Comparison of ENCODE assay signal across 19 cellular contexts in the genomic region with DNA sequence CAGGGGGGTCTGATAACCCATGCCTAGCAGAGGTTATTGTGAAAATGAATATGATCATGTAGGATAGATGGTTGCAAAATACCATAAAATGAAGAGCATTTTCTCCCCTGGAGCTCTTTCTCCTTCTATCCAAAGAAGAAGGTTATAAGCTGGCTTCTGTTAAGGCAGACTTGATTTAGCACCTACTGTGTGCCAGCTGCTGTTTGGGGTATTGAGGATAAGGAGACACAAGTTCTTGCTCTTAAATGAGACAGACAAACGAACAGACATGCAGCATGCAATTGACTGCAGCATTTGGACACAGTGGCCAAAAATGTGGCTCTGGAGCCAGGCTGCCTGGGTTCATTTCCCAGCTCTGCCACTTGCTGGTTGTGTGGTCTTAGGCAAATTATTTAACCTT. TPM values are rescaled to one million over a fixed set of nuclear protein-coding genes. Genes with fewer than 3 reads are reported as not detected.
DNase-seq lines count a peak whose midpoint lies in the region; ATAC-seq and TF ChIP-seq lines count a peak whose summit lies in the region.
"Had no signal": no experiment of that assay in that cellular context is flagged by ENCODE, and none has a peak within 500 bp of the region (broad histone marks: within the 10 kb centered on the region; RNA-seq: fewer than 3 reads in every experiment).

No MANE protein-coding gene starts in this region.

- CTCF ChIA-PET in CD4-positive, alpha-beta memory T cell (lab: Charles Lee; ENCODE audit: partially characterized antibody), result interaction anchor here (0.7 to 7.9 kb wide), 9 partner anchors 6 to 102 kb away, joined by 3 to 111 read pairs (median 12); partner anchors contain the start of gene ID3
- CTCF ChIA-PET in activated naive CD4-positive, alpha-beta T cell treated with anti-CD3 and anti-CD28 coated beads, Interleukin-2, amount 10 ng/mL, durations not matched to agents 7 days and 5 days (lab: Charles Lee), result interaction anchor here (1.2 to 5.2 kb wide), 5 partner anchors 22 to 54 kb away, joined by 6 to 27 read pairs (median 9); no protein-coding TSS in a partner anchor

- POLR2A ChIA-PET in CD4-positive, alpha-beta memory T cell (lab: Charles Lee; ENCODE audit: partially characterized antibody), result interaction anchor here (1.9 to 15.1 kb wide), 7 partner anchors 11 to 42 kb away, joined by 7 to 263 read pairs (median 28); partner anchors contain the start of gene ID3

- H3K27ac Mint-ChIP-seq in CD4-positive, alpha-beta memory T cell, result peak overlapping the region in 2 of 7 donors; percentile 52 to 84
- peak overlapping the region; percentile 25 for H3K27ac Mint-ChIP-seq in activated naive CD8-positive, alpha-beta T cell treated with anti-CD3 and anti-CD28 coated beads, Interleukin-2, amount 50 U/mL, for 24 hours
- H3K27ac Mint-ChIP-seq in nephron, result peak overlapping the region; percentile 15 to 93 (median 58)
- no peak overlapping the region for H3K27ac Mint-ChIP-seq in activated naive CD4-positive, alpha-beta T cell treated with anti-CD3 and anti-CD28 coated beads, Interleukin-2, amount 10 ng/mL, durations not matched to agents 7 days and 5 days

- peaks cover 90% of the 10 kb centered on the region for H3K4me1 ChIP-seq in CD4-positive, alpha-beta memory T cell (ENCODE audit: insufficient read depth, low read length)

- H3K27me3 Mint-ChIP-seq in CD4-positive, alpha-beta memory T cell, result no peaks in the 10 kb centered on the region
- no peaks in the 10 kb centered on the region for H3K27me3 Mint-ChIP-seq in activated naive CD8-positive, alpha-beta T cell treated with anti-CD3 and anti-CD28 coated beads, Interleukin-2, amount 50 U/mL, for 24 hours
- H3K27me3 Mint-ChIP-seq in nephron (ENCODE audit: low read depth), result peaks cover 5% of the 10 kb centered on the region
- no peaks in the 10 kb centered on the region for H3K27me3 Mint-ChIP-seq in activated naive CD4-positive, alpha-beta T cell treated with anti-CD3 and anti-CD28 coated beads, Interleukin-2, amount 10 ng/mL, durations not matched to agents 7 days and 5 days
- H3K27me3 Mint-ChIP-seq: activated B cell treated with CpG ODN at 0.5 μM for 24 hours; activated CD8-positive, alpha-beta memory T cell treated with anti-CD3 and anti-CD28 coated beads, Interleukin-2, amount 10 ng/mL, durations not matched to agents 7 days and 5 days had no signal

- H3K36me3 Mint-ChIP-seq in CD4-positive, alpha-beta memory T cell, result no peaks in the 10 kb centered on the region
- H3K36me3 Mint-ChIP-seq in activated naive CD8-positive, alpha-beta T cell treated with anti-CD3 and anti-CD28 coated beads, Interleukin-2, amount 50 U/mL, for 24 hours (ENCODE audit: low read depth), result no peaks in the 10 kb centered on the region
- H3K36me3 Mint-ChIP-seq in nephron (ENCODE audit: low read depth), result no peaks in the 10 kb centered on the region
- peaks cover 1% of the 10 kb centered on the region for H3K36me3 Mint-ChIP-seq in activated naive CD4-positive, alpha-beta T cell treated with anti-CD3 and anti-CD28 coated beads, Interleukin-2, amount 10 ng/mL, durations not matched to agents 7 days and 5 days
- H3K36me3 Mint-ChIP-seq: activated CD8-positive, alpha-beta memory T cell treated with anti-CD3 and anti-CD28 coated beads, Interleukin-2, amount 10 ng/mL, durations not matched to agents 7 days and 5 days had no signal

- no peaks in the 10 kb centered on the region for H3K9me3 ChIP-seq in CD4-positive, alpha-beta memory T cell (ENCODE audit: control insufficient read depth in 1 of 2, low read length in 2 of 2)
- H3K9me3 ChIP-seq in KOPT-K1 (ENCODE audit: insufficient read depth, low read length, poor library complexity, severe bottlenecking), result no peaks in the 10 kb centered on the region
- H3K9me3 ChIP-seq: thoracic aorta had no signal

- no peaks in the 10 kb centered on the region for H3K27me3 ChIP-seq in CD4-positive, alpha-beta memory T cell (ENCODE audit: insufficient read depth, low read length)

- no peak for DNase-seq in CD4-positive, alpha-beta memory T cell
- no peak for DNase-seq in activated naive CD8-positive, alpha-beta T cell treated with anti-CD3 and anti-CD28 coated beads, Interleukin-2, amount 50 U/mL, for 24 hours
- DNase-seq in EL, result no peak
- no peak for DNase-seq in stimulated activated CD4-positive, alpha-beta T cell treated with anti-CD3 and anti-CD28 coated beads, Interleukin-15, amount 100 ng/mL, for 24 hours
- DNase-seq in activated naive CD4-positive, alpha-beta T cell treated with anti-CD3 and anti-CD28 coated beads, Interleukin-2, amount 10 ng/mL, durations not matched to agents 7 days and 5 days, result no peak
- DNase-seq: activated B cell treated with CpG ODN at 0.5 μM for 24 hours; activated CD8-positive, alpha-beta memory T cell treated with anti-CD3 and anti-CD28 coated beads, Interleukin-2, amount 10 ng/mL, durations not matched to agents 7 days and 5 days; DMS 273 treated with DMSO at 0.1 percent for 48 hours; foreskin melanocyte; HCEC 1CT; NCI-H1694; stimulated activated CD4-positive, alpha-beta T cell treated with anti-CD3 and anti-CD28 coated beads, Interleukin-4, amount 100 ng/mL, for 24 hours had no signal

- ATAC-seq in activated naive CD8-positive, alpha-beta T cell treated with anti-CD3 and anti-CD28 coated beads, Interleukin-2, amount 50 U/mL, for 24 hours, result no peak
- no peak for ATAC-seq in GM21423 (IDR thresholded peaks at IDR 0.05; ENCODE audit: unreplicated experiment)
- ATAC-seq: activated CD8-positive, alpha-beta memory T cell treated with anti-CD3 and anti-CD28 coated beads, Interleukin-2, amount 10 ng/mL, durations not matched to agents 7 days and 5 days had no signal

- intact Hi-C loops in CD4-positive, alpha-beta memory T cell (cut with micrococcal nuclease), result no loop called here

- peak overlapping the region in 5 of 8 donors; percentile 5 to 32 (median 17) for H3K4me3 Mint-ChIP-seq in CD4-positive, alpha-beta memory T cell
- H3K4me3 Mint-ChIP-seq in activated naive CD8-positive, alpha-beta T cell treated with anti-CD3 and anti-CD28 coated beads, Interleukin-2, amount 50 U/mL, for 24 hours, result no peak overlapping the region
- no peak overlapping the region for H3K4me3 Mint-ChIP-seq in nephron
- H3K4me3 Mint-ChIP-seq in activated naive CD4-positive, alpha-beta T cell treated with anti-CD3 and anti-CD28 coated beads, Interleukin-2, amount 10 ng/mL, durations not matched to agents 7 days and 5 days, result no peak overlapping the region
- H3K4me3 Mint-ChIP-seq: activated B cell treated with CpG ODN at 0.5 μM for 24 hours; activated CD8-positive, alpha-beta memory T cell treated with anti-CD3 and anti-CD28 coated beads, Interleukin-2, amount 10 ng/mL, durations not matched to agents 7 days and 5 days had no signal

- no peaks in the 10 kb centered on the region for H3K36me3 ChIP-seq in CD4-positive, alpha-beta memory T cell (ENCODE audit: insufficient read depth, low read length)
- no peaks in the 10 kb centered on the region for H3K36me3 ChIP-seq in KOPT-K1 (ENCODE audit: insufficient read depth, low read length)
- H3K36me3 ChIP-seq: thoracic aorta had no signal

- TF ChIP-seq CTCF in nephron (IDR thresholded peaks at IDR 0.05; ENCODE audit: unreplicated experiment in 3 of 3), result no peak

- no peak overlapping the region for H3K27ac ChIP-seq in CD4-positive, alpha-beta memory T cell (ENCODE audit: low read depth, low read length)
- peak overlapping the region; percentile 88 for H3K27ac ChIP-seq in KOPT-K1 (ENCODE audit: low read depth, low read length, poor library complexity, severe bottlenecking)
- H3K27ac ChIP-seq: coronary artery, epithelial cell of prostate, thoracic aorta had no signal

- no peaks in the 10 kb centered on the region for H3K9me3 Mint-ChIP-seq in CD4-positive, alpha-beta memory T cell
- no peaks in the 10 kb centered on the region for H3K9me3 Mint-ChIP-seq in activated naive CD8-positive, alpha-beta T cell treated with anti-CD3 and anti-CD28 coated beads, Interleukin-2, amount 50 U/mL, for 24 hours
- H3K9me3 Mint-ChIP-seq in nephron, result no peaks in the 10 kb centered on the region
- no peaks in the 10 kb centered on the region for H3K9me3 Mint-ChIP-seq in activated naive CD4-positive, alpha-beta T cell treated with anti-CD3 and anti-CD28 coated beads, Interleukin-2, amount 10 ng/mL, durations not matched to agents 7 days and 5 days
- H3K9me3 Mint-ChIP-seq: activated B cell treated with CpG ODN at 0.5 μM for 24 hours had no signal

- no peak overlapping the region for H3K4me3 ChIP-seq in CD4-positive, alpha-beta memory T cell (ENCODE audit: low read length in 2 of 2)
- H3K4me3 ChIP-seq: coronary artery, skin epidermis, thoracic aorta had no signal

- H3K4me1 Mint-ChIP-seq in CD4-positive, alpha-beta memory T cell, result peaks cover 47 to 95% (median 81%) of the 10 kb centered on the region in 4 donors
- peaks cover 86% of the 10 kb centered on the region for H3K4me1 Mint-ChIP-seq in activated naive CD8-positive, alpha-beta T cell treated with anti-CD3 and anti-CD28 coated beads, Interleukin-2, amount 50 U/mL, for 24 hours
- peaks cover 42% of the 10 kb centered on the region for H3K4me1 Mint-ChIP-seq in nephron
- H3K4me1 Mint-ChIP-seq in activated naive CD4-positive, alpha-beta T cell treated with anti-CD3 and anti-CD28 coated beads, Interleukin-2, amount 10 ng/mL, durations not matched to agents 7 days and 5 days, result peaks cover 89% of the 10 kb centered on the region

RNA-seq across cellular contexts. Expression of gene ID3, which starts 39.8 kb away (rescaled TPM):
- total RNA-seq in CD4-positive, alpha-beta memory T cell, result 10 to 100 TPM; 89.6 to 98.0 TPM
- 10 to 100 TPM in 1 of 2 donors, 1 to 10 TPM in 1; 8.9 to 20.1 TPM for polyA plus RNA-seq in CD4-positive, alpha-beta memory T cell

Comparison
In these comparisons a context has a peak if more than half of its experiments do, and no peak if none do; other contexts are left out.
1. H3K4me3 Mint-ChIP-seq: peak in CD4-positive, alpha-beta memory T cell (5 of 8); none in activated naive CD8-positive, alpha-beta T cell treated with anti-CD3 and anti-CD28 coated beads, Interleukin-2, amount 50 U/mL, for 24 hours (single experiment), nephron (0 of 3) and activated naive CD4-positive, alpha-beta T cell treated with anti-CD3 and anti-CD28 coated beads, Interleukin-2, amount 10 ng/mL, durations not matched to agents 7 days and 5 days (single experiment).